Comparison of ENCODE assay signal across 9 cellular contexts in the genomic region with DNA sequence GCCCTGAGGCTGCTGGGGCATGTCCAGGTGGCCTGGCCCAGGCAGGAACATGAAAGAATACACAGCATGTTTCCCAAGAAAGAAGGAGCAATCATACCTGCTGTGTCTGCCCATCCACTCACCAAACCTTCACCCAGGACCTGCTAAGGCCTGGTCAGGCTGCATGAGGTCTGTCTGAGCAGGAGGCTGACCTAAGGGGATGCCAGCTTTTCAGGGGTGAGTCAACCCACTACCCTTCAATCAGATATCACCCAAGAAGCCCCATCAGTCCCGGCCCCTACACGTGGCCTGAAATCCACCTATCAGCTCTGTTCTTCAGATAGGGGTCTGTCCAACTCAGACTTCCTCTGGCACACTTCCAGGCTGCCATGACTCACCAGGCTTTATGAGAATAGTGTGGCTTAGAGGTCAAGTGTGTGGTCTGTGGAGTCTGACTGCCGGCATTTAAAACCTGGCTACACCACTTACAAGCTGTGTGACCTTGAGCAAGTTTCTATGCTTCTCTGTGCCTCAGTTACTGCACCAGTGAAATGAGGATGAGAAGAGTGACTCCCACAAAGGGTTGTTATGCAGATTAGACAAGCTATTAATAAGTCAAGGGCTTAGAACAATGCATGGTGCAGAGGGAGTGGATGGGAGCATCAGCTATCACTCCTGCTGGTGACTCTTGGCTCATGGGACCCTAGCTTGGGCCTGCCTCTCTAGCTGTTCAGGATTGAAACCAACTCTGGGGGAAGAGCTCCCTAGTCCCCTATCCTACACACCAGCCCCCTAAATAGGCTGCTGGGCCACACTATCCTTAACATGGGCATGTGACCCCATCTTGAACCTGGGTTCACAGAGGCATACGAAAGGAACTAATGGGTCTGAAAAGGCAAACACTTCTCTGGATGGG.
A peak's percentile ranks its signal among the peaks of the same experiment; 100 is the strongest.
DNase-seq lines count a peak whose midpoint lies in the region; ATAC-seq, FAIRE-seq and TF ChIP-seq lines count a peak whose summit lies in the region.
"Had no signal": no experiment of that assay in that cellular context is flagged by ENCODE, and none has a peak within 500 bp of the region (broad histone marks: within the 10 kb centered on the region; RNA-seq: fewer than 3 reads in every experiment).

No MANE protein-coding gene starts in this region.

- no peaks in the 10 kb centered on the region for H3K36me3 ChIP-seq in endothelial cell of umbilical vein (ENCODE audit: control insufficient read depth in 2 of 2, extremely low read depth in 1 of 2, insufficient read depth in 2 of 2, low read length in 2 of 2)
- no peaks in the 10 kb centered on the region for H3K36me3 ChIP-seq in CD4-positive, alpha-beta memory T cell (ENCODE audit: insufficient read depth, low read length)

- no peak for TF ChIP-seq CTCF in endothelial cell of umbilical vein (IDR thresholded peaks at IDR 0.05; ENCODE audit: extremely low read depth in 1 of 2, insufficient read depth in 1 of 2, low read depth in 1 of 2, low read length in 2 of 2)

- H3K9me3 ChIP-seq in endothelial cell of umbilical vein (replicated peaks; ENCODE audit: control insufficient read depth, insufficient read depth, low read length), result no peaks in the 10 kb centered on the region
- no peaks in the 10 kb centered on the region for H3K9me3 ChIP-seq in CD4-positive, alpha-beta memory T cell (ENCODE audit: control insufficient read depth in 1 of 2, low read length in 2 of 2)

- H3K4me1 Mint-ChIP-seq in stimulated activated naive B cell treated with anti-CD40 and anti-IgM and Interleukin-4, amounts not matched to agents 10 μg/mL and 1 μg/mL and 100 μg/mL, for 72 hours, result peaks cover 65 to 96% of the 10 kb centered on the region in 2 donors
- H3K4me1 Mint-ChIP-seq in CD4-positive, alpha-beta memory T cell, result no peaks in the 10 kb centered on the region

- peak; percentile 92 for FAIRE-seq in endothelial cell of umbilical vein (lab: Jason Lieb, UNC)

- intact Hi-C loops in endothelial cell of umbilical vein (cut with micrococcal nuclease), result no loop called here
- intact Hi-C loops in CD4-positive, alpha-beta memory T cell (cut with micrococcal nuclease), result no loop called here

- POLR2A ChIA-PET in endothelial cell of umbilical vein (lab: Charles Lee), result no interaction called here
- POLR2A ChIA-PET in CD4-positive, alpha-beta memory T cell (lab: Charles Lee; ENCODE audit: partially characterized antibody), result no interaction called here

- peaks cover 20 to 22% of the 10 kb centered on the region in 2 experiments for H3K27me3 ChIP-seq in endothelial cell of umbilical vein (ENCODE audit: control insufficient read depth in 2 of 2, insufficient read depth in 2 of 2, low read length in 2 of 2)
- no peaks in the 10 kb centered on the region for H3K27me3 ChIP-seq in CD4-positive, alpha-beta memory T cell (ENCODE audit: insufficient read depth, low read length)

- BruUV-seq in endothelial cell of umbilical vein (replicated peaks; lab: Mats Ljungman, UMichigan), result no TSS peak

- no peaks in the 10 kb centered on the region for H3K27me3 Mint-ChIP-seq in stimulated activated naive B cell treated with anti-CD40 and anti-IgM and Interleukin-4, amounts not matched to agents 10 μg/mL and 1 μg/mL and 100 μg/mL, for 72 hours
- H3K27me3 Mint-ChIP-seq in CD4-positive, alpha-beta memory T cell, result peaks cover 0 to 16% of the 10 kb centered on the region in 2 donors

- no peaks in the 10 kb centered on the region for H3K9me3 Mint-ChIP-seq in stimulated activated naive B cell treated with anti-CD40 and anti-IgM and Interleukin-4, amounts not matched to agents 10 μg/mL and 1 μg/mL and 100 μg/mL, for 72 hours
- no peaks in the 10 kb centered on the region for H3K9me3 Mint-ChIP-seq in CD4-positive, alpha-beta memory T cell

- CTCF ChIA-PET in endothelial cell of umbilical vein (lab: Charles Lee), result interaction anchor here (1.8 to 2.6 kb wide), 2 partner anchors 9 to 30 kb away, joined by 7 to 14 read pairs; no protein-coding TSS in a partner anchor
- CTCF ChIA-PET in CD4-positive, alpha-beta memory T cell (lab: Charles Lee; ENCODE audit: partially characterized antibody), result no interaction called here

- H3K27ac Mint-ChIP-seq in stimulated activated naive B cell treated with anti-CD40 and anti-IgM and Interleukin-4, amounts not matched to agents 10 μg/mL and 1 μg/mL and 100 μg/mL, for 72 hours, result peak overlapping the region; percentile 86
- no peak overlapping the region for H3K27ac Mint-ChIP-seq in CD4-positive, alpha-beta memory T cell
- H3K27ac Mint-ChIP-seq: brain had no signal

- no peaks in the 10 kb centered on the region for H4K20me1 ChIP-seq in endothelial cell of umbilical vein (replicated peaks; ENCODE audit: control insufficient read depth, extremely low read depth, insufficient read depth, low read length)

- TF ChIP-seq POLR2A in endothelial cell of umbilical vein (IDR thresholded peaks at IDR 0.05; ENCODE audit: low read depth, low read length), result no peak

- H2AFZ ChIP-seq in endothelial cell of umbilical vein (ENCODE audit: low read depth, low read length), result no peak overlapping the region

- H3K4me1 ChIP-seq in endothelial cell of umbilical vein (ENCODE audit: control insufficient read depth, extremely low read depth, insufficient read depth, low read length), result peaks cover 3% of the 10 kb centered on the region
- H3K4me1 ChIP-seq in CD4-positive, alpha-beta memory T cell (ENCODE audit: insufficient read depth, low read length), result no peaks in the 10 kb centered on the region

- no peak overlapping the region for H3K4me3 ChIP-seq in endothelial cell of umbilical vein (replicated peaks in 1 of 3; ENCODE audit: insufficient read depth in 1 of 3, low read depth in 1 of 3, low read length in 3 of 3)
- no peak overlapping the region for H3K4me3 ChIP-seq in CD4-positive, alpha-beta memory T cell (ENCODE audit: low read length in 2 of 2)

- H3K9me1 ChIP-seq in endothelial cell of umbilical vein (replicated peaks; ENCODE audit: control insufficient read depth, extremely low read depth, insufficient read depth, low read length), result no peaks in the 10 kb centered on the region

- peak; percentile 72 for ATAC-seq in GM21423 (IDR thresholded peaks at IDR 0.05; ENCODE audit: unreplicated experiment)
- peak; percentile 85 to 87 for ATAC-seq in stimulated activated naive B cell treated with anti-CD40 and anti-IgM and Interleukin-4, amounts not matched to agents 10 μg/mL and 1 μg/mL and 100 μg/mL, for 72 hours (replicated peaks)
- no peak for ATAC-seq in GM19467 (IDR thresholded peaks at IDR 0.05; ENCODE audit: unreplicated experiment)

- dilution Hi-C loops in endothelial cell of umbilical vein (cut with MboI; ENCODE audit: extremely low pct_ligation_motif_present, low sequenced_read_pairs), result no loop called here

- no peaks in the 10 kb centered on the region for H3K79me2 ChIP-seq in endothelial cell of umbilical vein (ENCODE audit: control insufficient read depth, insufficient read depth, low read length)

- H3K4me3 Mint-ChIP-seq in stimulated activated naive B cell treated with anti-CD40 and anti-IgM and Interleukin-4, amounts not matched to agents 10 μg/mL and 1 μg/mL and 100 μg/mL, for 72 hours, result no peak overlapping the region
- H3K4me3 Mint-ChIP-seq in CD4-positive, alpha-beta memory T cell, result no peak overlapping the region
- H3K4me3 Mint-ChIP-seq: brain had no signal

- H3K36me3 Mint-ChIP-seq in stimulated activated naive B cell treated with anti-CD40 and anti-IgM and Interleukin-4, amounts not matched to agents 10 μg/mL and 1 μg/mL and 100 μg/mL, for 72 hours, result peaks cover 62 to 86% of the 10 kb centered on the region in 2 donors
- H3K36me3 Mint-ChIP-seq in CD4-positive, alpha-beta memory T cell, result no peaks in the 10 kb centered on the region
- H3K36me3 Mint-ChIP-seq: brain had no signal

- no peak overlapping the region for H3K4me2 ChIP-seq in endothelial cell of umbilical vein (ENCODE audit: insufficient read depth, low read length)

- DNase-seq in COLO668 (lab: John Stamatoyannopoulos, UW; ENCODE audit: unreplicated experiment) (peak; percentile 61), NCI-H146 treated with DMSO at 0.1 percent for 48 hours (lab: John Stamatoyannopoulos, UW; ENCODE audit: unreplicated experiment) (peak; percentile 89), endothelial cell of umbilical vein (ENCODE audit: low read depth, low spot score) (peak; percentile 80), KG1 (lab: John Stamatoyannopoulos, UW) (no peak)
- DNase-seq in stimulated activated naive B cell treated with anti-CD40 and anti-IgM and Interleukin-4, amounts not matched to agents 10 μg/mL and 1 μg/mL and 100 μg/mL, for 72 hours, result peak; percentile 52
- DNase-seq in CD4-positive, alpha-beta memory T cell, result no peak

- H3K9ac ChIP-seq in endothelial cell of umbilical vein (replicated peaks; ENCODE audit: extremely low read depth, insufficient read depth, low read length), result no peak overlapping the region

- no peak overlapping the region for H3K27ac ChIP-seq in endothelial cell of umbilical vein (ENCODE audit: insufficient read depth, low read depth, low read length)
- H3K27ac ChIP-seq in CD4-positive, alpha-beta memory T cell (ENCODE audit: low read depth, low read length), result no peak overlapping the region

TF ChIP-seq in endothelial cell of umbilical vein, 7 proteins besides CTCF, POLR2A, EP300 and RAD21:
- TF ChIP-seq, protein P1, sequence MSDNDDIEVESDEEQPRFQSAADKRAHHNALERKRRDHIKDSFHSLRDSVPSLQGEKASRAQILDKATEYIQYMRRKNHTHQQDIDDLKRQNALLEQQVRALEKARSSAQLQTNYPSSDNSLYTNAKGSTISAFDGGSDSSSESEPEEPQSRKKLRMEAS (IDR thresholded peaks at IDR 0.05; ENCODE audit: insufficient read depth, insufficient read length), result no peak
- TF ChIP-seq POLR2AphosphoS5 (IDR thresholded peaks at IDR 0.05; ENCODE audit: insufficient read depth, low read depth, low read length) (no peak), FOS (IDR thresholded peaks at IDR 0.05; ENCODE audit: borderline replicate concordance, insufficient read depth, low read length) (peak; percentile 59), GATA2 (IDR thresholded peaks at IDR 0.05; ENCODE audit: insufficient read depth, insufficient read length, low read depth, low read length) (no peak), JUN (IDR thresholded peaks at IDR 0.05; ENCODE audit: borderline replicate concordance, insufficient read depth, insufficient read length, low read depth) (peak; percentile 48), MYC (IDR thresholded peaks at IDR 0.05; ENCODE audit: low read depth, low read length) (no peak)

Comparison
In these comparisons a context has a peak if more than half of its experiments do, and no peak if none do; other contexts are left out.
1. DNase-seq: peak in COLO668 (single experiment), NCI-H146 treated with DMSO at 0.1 percent for 48 hours (single experiment), endothelial cell of umbilical vein (single experiment) and stimulated activated naive B cell treated with anti-CD40 and anti-IgM and Interleukin-4, amounts not matched to agents 10 μg/mL and 1 μg/mL and 100 μg/mL, for 72 hours (single experiment); none in KG1 (single experiment) and CD4-positive, alpha-beta memory T cell (0 of 5).